ENCODE assay signal across 16 cellular contexts in the genomic region with DNA sequence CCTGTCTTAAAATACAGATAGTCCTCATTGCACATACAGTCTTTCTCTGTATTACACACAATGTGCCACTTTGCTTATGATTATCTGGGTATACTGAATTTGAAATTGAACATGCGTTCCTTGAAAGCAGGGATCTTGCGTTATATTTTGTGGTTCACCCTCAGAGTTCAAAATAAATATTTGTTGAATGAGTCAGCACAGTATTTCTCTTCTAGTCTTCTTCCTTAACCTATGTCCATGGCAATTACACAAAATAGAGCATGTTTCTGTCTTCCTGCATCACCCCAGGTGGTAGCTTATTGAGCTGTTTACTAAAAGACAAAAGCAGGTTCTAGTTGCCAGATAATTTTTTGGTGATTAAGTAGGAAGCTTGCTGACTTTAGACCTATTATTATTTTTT.
DNase-seq lines count a peak whose midpoint lies in the region; ATAC-seq, FAIRE-seq and TF ChIP-seq lines count a peak whose summit lies in the region.
"Had no signal": no experiment of that assay in that cellular context is flagged by ENCODE, and none has a peak within 500 bp of the region (broad histone marks: within the 10 kb centered on the region; RNA-seq: fewer than 3 reads in every experiment).

No MANE protein-coding gene starts in this region.

- peaks cover under 1% of the 10 kb centered on the region for H3K9me3 Mint-ChIP-seq in natural killer cell treated with Interleukin-12 subunit alpha and Interleukin-12 subunit beta and Interleukin-15 and Interleukin-18, amount 100 ng/mL, for 72 hours
- peaks cover 7% of the 10 kb centered on the region for H3K9me3 Mint-ChIP-seq in activated CD4-positive, alpha-beta memory T cell treated with anti-CD3 and anti-CD28 coated beads for 36 hours

- H3K4me3 ChIP-seq in bronchial epithelial cell (ENCODE audit: low read depth, low read length), result no peak overlapping the region
- H3K4me3 ChIP-seq: MG63, upper lobe of left lung had no signal

- no peak for ATAC-seq in natural killer cell treated with Interleukin-12 subunit alpha and Interleukin-12 subunit beta and Interleukin-15 and Interleukin-18, amount 100 ng/mL, for 72 hours
- ATAC-seq: T-cell had no signal

- peak; percentile 29 for DNase-seq in ACHN
- peak; percentile 5 for DNase-seq in NCI-H1105 (lab: John Stamatoyannopoulos, UW)
- peak; percentile 78 for DNase-seq in NCI-H774 (lab: John Stamatoyannopoulos, UW)
- peak; percentile 61 for DNase-seq in bronchial epithelial cell (ENCODE audit: low read depth)
- no peak for DNase-seq in natural killer cell treated with Interleukin-12 subunit alpha and Interleukin-12 subunit beta and Interleukin-15 and Interleukin-18, amount 100 ng/mL, for 72 hours (ENCODE audit: low spot score)
- DNase-seq in activated CD4-positive, alpha-beta memory T cell treated with anti-CD3 and anti-CD28 coated beads for 36 hours, result no peak
- DNase-seq in superior temporal gyrus (ENCODE audit: extremely low spot score), result no peak
- no peak for DNase-seq in epidermal melanocyte (ENCODE audit: insufficient read length, low spot score)
- DNase-seq: activated CD4-positive, alpha-beta T cell treated with anti-CD3 and anti-CD28 coated beads for 1 hour; foreskin melanocyte; islet precursor cell; MG63; posterior cingulate gyrus; stimulated activated CD8-positive, alpha-beta memory T cell treated with anti-CD3 and anti-CD28 coated beads, Interleukin-4, amount 100 ng/mL, for 48 hours; T-cell; upper lobe of left lung had no signal

- no peaks in the 10 kb centered on the region for H3K4me1 Mint-ChIP-seq in natural killer cell treated with Interleukin-12 subunit alpha and Interleukin-12 subunit beta and Interleukin-15 and Interleukin-18, amount 100 ng/mL, for 72 hours (ENCODE audit: low read depth in 2 of 2)
- no peaks in the 10 kb centered on the region for H3K4me1 Mint-ChIP-seq in activated CD4-positive, alpha-beta memory T cell treated with anti-CD3 and anti-CD28 coated beads for 36 hours (ENCODE audit: low read depth)
- H3K4me1 Mint-ChIP-seq: T-cell had no signal

- H3K27me3 Mint-ChIP-seq in natural killer cell treated with Interleukin-12 subunit alpha and Interleukin-12 subunit beta and Interleukin-15 and Interleukin-18, amount 100 ng/mL, for 72 hours, result peaks cover 0 to under 1% of the 10 kb centered on the region in 2 donors
- H3K27me3 Mint-ChIP-seq in activated CD4-positive, alpha-beta memory T cell treated with anti-CD3 and anti-CD28 coated beads for 36 hours, result no peaks in the 10 kb centered on the region
- H3K27me3 Mint-ChIP-seq: T-cell had no signal

- no peaks in the 10 kb centered on the region for H3K36me3 ChIP-seq in bronchial epithelial cell (ENCODE audit: control insufficient read depth, insufficient read depth, low read length)
- H3K36me3 ChIP-seq: MG63, upper lobe of left lung had no signal

- no peak for FAIRE-seq in bronchial epithelial cell (lab: Jason Lieb, UNC)

- H3K27me3 ChIP-seq in bronchial epithelial cell (ENCODE audit: control insufficient read depth, insufficient read depth, low read length), result no peaks in the 10 kb centered on the region
- H3K27me3 ChIP-seq: MG63, upper lobe of left lung had no signal

- H3K27ac Mint-ChIP-seq in natural killer cell treated with Interleukin-12 subunit alpha and Interleukin-12 subunit beta and Interleukin-15 and Interleukin-18, amount 100 ng/mL, for 72 hours, result no peak overlapping the region
- H3K27ac Mint-ChIP-seq in activated CD4-positive, alpha-beta memory T cell treated with anti-CD3 and anti-CD28 coated beads for 36 hours, result no peak overlapping the region
- H3K27ac Mint-ChIP-seq: T-cell had no signal

- no peak for TF ChIP-seq CTCF in bronchial epithelial cell (IDR thresholded peaks at IDR 0.05; ENCODE audit: insufficient read depth, low read length, severe bottlenecking)

- no peaks in the 10 kb centered on the region for H3K36me3 Mint-ChIP-seq in natural killer cell treated with Interleukin-12 subunit alpha and Interleukin-12 subunit beta and Interleukin-15 and Interleukin-18, amount 100 ng/mL, for 72 hours
- no peaks in the 10 kb centered on the region for H3K36me3 Mint-ChIP-seq in activated CD4-positive, alpha-beta memory T cell treated with anti-CD3 and anti-CD28 coated beads for 36 hours
- H3K36me3 Mint-ChIP-seq: T-cell had no signal

- POLR2A ChIA-PET in activated CD4-positive, alpha-beta memory T cell treated with anti-CD3 and anti-CD28 coated beads for 36 hours (lab: Charles Lee), result no interaction called here

- intact Hi-C loops in activated CD4-positive, alpha-beta memory T cell treated with anti-CD3 and anti-CD28 coated beads for 36 hours (cut with micrococcal nuclease), result no loop called here

- no peak overlapping the region for H3K4me3 Mint-ChIP-seq in natural killer cell treated with Interleukin-12 subunit alpha and Interleukin-12 subunit beta and Interleukin-15 and Interleukin-18, amount 100 ng/mL, for 72 hours
- no peak overlapping the region for H3K4me3 Mint-ChIP-seq in activated CD4-positive, alpha-beta memory T cell treated with anti-CD3 and anti-CD28 coated beads for 36 hours
- H3K4me3 Mint-ChIP-seq: T-cell had no signal

- CTCF ChIA-PET in activated CD4-positive, alpha-beta memory T cell treated with anti-CD3 and anti-CD28 coated beads for 36 hours (lab: Charles Lee), result no interaction called here

- in situ Hi-C loops in ACHN (cut with HindIII; ENCODE audit: low pct_ligation_motif_present, low pct_unique_long_range_greater_than_20kb, low sequenced_read_pairs), result no loop called here

Comparison
In these comparisons a context has a peak if more than half of its experiments do, and no peak if none do; other contexts are left out.
1. DNase-seq: peak in ACHN (single experiment), NCI-H1105 (single experiment), NCI-H774 (single experiment) and bronchial epithelial cell (single experiment); none in natural killer cell treated with Interleukin-12 subunit alpha and Interleukin-12 subunit beta and Interleukin-15 and Interleukin-18, amount 100 ng/mL, for 72 hours (single experiment), activated CD4-positive, alpha-beta memory T cell treated with anti-CD3 and anti-CD28 coated beads for 36 hours (single experiment), superior temporal gyrus (single experiment) and epidermal melanocyte (single experiment).